In genomic region chr14:67952786-67953185, GRCh38 we compare ENCODE assay signal across 21 cellular contexts.
A peak's percentile ranks its signal among the peaks of the same experiment; 100 is the strongest.
DNase-seq lines count a peak whose midpoint lies in the region; ATAC-seq and TF ChIP-seq lines count a peak whose summit lies in the region.
"Had no signal": no experiment of that assay in that cellular context is flagged by ENCODE, and none has a peak within 500 bp of the region (broad histone marks: within the 10 kb centered on the region; RNA-seq: fewer than 3 reads in every experiment).

No MANE protein-coding gene starts in this region.

- H3K4me2 ChIP-seq in hepatocyte (no peak overlapping the region), smooth muscle cell (no peak overlapping the region)
- H3K4me2 ChIP-seq: BLaER1 had no signal

- H3K79me2 ChIP-seq in hepatocyte: no peaks in the 10 kb centered on the region
- no peaks in the 10 kb centered on the region for H3K79me2 ChIP-seq in smooth muscle cell (ENCODE audit: low read depth)

- H3K27ac ChIP-seq in hepatocyte: peak overlapping the region; percentile 46
- H3K27ac ChIP-seq in smooth muscle cell (ENCODE audit: low read depth): peak overlapping the region; percentile 70
- H3K27ac ChIP-seq: 22Rv1, BLaER1, C4-2B had no signal

- H3K36me3 ChIP-seq in adipocyte (ENCODE audit: control insufficient read depth, insufficient read depth, low read length, severe bottlenecking): no peaks in the 10 kb centered on the region
- H3K36me3 ChIP-seq in hepatocyte (replicated peaks; ENCODE audit: insufficient read depth, low read depth): no peaks in the 10 kb centered on the region
- H3K36me3 ChIP-seq in smooth muscle cell (ENCODE audit: low read depth): peaks cover 4% of the 10 kb centered on the region
- H3K36me3 ChIP-seq: BLaER1, HAP-1 had no signal

- TF ChIP-seq CTCF in hepatocyte (IDR thresholded peaks at IDR 0.05; ENCODE audit: poor library complexity): no peak
- TF ChIP-seq CTCF in smooth muscle cell (IDR thresholded peaks at IDR 0.05; ENCODE audit: borderline replicate concordance, insufficient read depth, poor library complexity, severe bottlenecking): no peak

- no peaks in the 10 kb centered on the region for H3K27me3 Mint-ChIP-seq in activated CD4-positive, alpha-beta T cell treated with anti-CD3 and anti-CD28 coated beads for 36 hours
- H3K27me3 Mint-ChIP-seq: B cell; CD4-positive, CD25-positive, alpha-beta regulatory T cell had no signal

- H4K20me1 ChIP-seq in hepatocyte (ENCODE audit: insufficient read depth, poor library complexity, severe bottlenecking) (no peaks in the 10 kb centered on the region), smooth muscle cell (ENCODE audit: low read depth) (no peaks in the 10 kb centered on the region)
- H4K20me1 ChIP-seq: BLaER1 had no signal

- H3K4me3 ChIP-seq in adipocyte (ENCODE audit: low read length) (no peak overlapping the region), hepatocyte (no peak overlapping the region), smooth muscle cell (no peak overlapping the region)
- H3K4me3 ChIP-seq: BLaER1, HAP-1 had no signal

- H3K4me1 ChIP-seq in adipocyte (ENCODE audit: control insufficient read depth, insufficient read depth, low read length): peaks cover 19% of the 10 kb centered on the region
- H3K4me1 ChIP-seq in hepatocyte (ENCODE audit: insufficient read depth): peaks cover 5% of the 10 kb centered on the region
- no peaks in the 10 kb centered on the region for H3K4me1 ChIP-seq in smooth muscle cell (ENCODE audit: low read depth)
- H3K4me1 ChIP-seq: BLaER1, Caco-2, HAP-1 had no signal

- no peaks in the 10 kb centered on the region for H3K4me1 Mint-ChIP-seq in activated CD4-positive, alpha-beta T cell treated with anti-CD3 and anti-CD28 coated beads for 36 hours
- H3K4me1 Mint-ChIP-seq: B cell; CD4-positive, CD25-positive, alpha-beta regulatory T cell had no signal

- H3K27me3 ChIP-seq in adipocyte (replicated peaks; ENCODE audit: control insufficient read depth, insufficient read depth, low read length) (no peaks in the 10 kb centered on the region), hepatocyte (no peaks in the 10 kb centered on the region), smooth muscle cell (ENCODE audit: low read depth) (no peaks in the 10 kb centered on the region)
- H3K27me3 ChIP-seq: BLaER1 had no signal

- H3K9me3 ChIP-seq in adipocyte (ENCODE audit: control insufficient read depth, low read length): peaks cover 3% of the 10 kb centered on the region
- H3K9me3 ChIP-seq in hepatocyte (ENCODE audit: low read depth): peaks cover 7% of the 10 kb centered on the region
- H3K9me3 ChIP-seq in smooth muscle cell (replicated peaks; ENCODE audit: low read depth): no peaks in the 10 kb centered on the region
- H3K9me3 ChIP-seq: Caco-2 had no signal

- DNase-seq in EH (ENCODE audit: low read depth) (peak; percentile 16), adipocyte (ENCODE audit: low read depth) (peak; percentile 35), hepatocyte (ENCODE audit: low spot score) (no peak), smooth muscle cell (lab: John Stamatoyannopoulos, UW; ENCODE audit: unreplicated experiment) (no peak), DMS53 (lab: John Stamatoyannopoulos, UW) (no peak), SK-N-DZ (ENCODE audit: low spot score) (no peak), inferior parietal cortex (ENCODE audit: extremely low spot score) (no peak)
- no peak for DNase-seq in activated CD4-positive, alpha-beta T cell treated with anti-CD3 and anti-CD28 coated beads for 36 hours
- DNase-seq: Caco-2; CD4-positive, CD25-positive, alpha-beta regulatory T cell; CD8-positive, alpha-beta T cell; DMS153; DMS79; GF-D8; GOT3; HFFc6 had no signal

- no peak overlapping the region for H2AFZ ChIP-seq in hepatocyte
- no peak overlapping the region for H2AFZ ChIP-seq in smooth muscle cell (ENCODE audit: low read depth)

- ATAC-seq in activated CD4-positive, alpha-beta T cell treated with anti-CD3 and anti-CD28 coated beads for 36 hours: no peak
- ATAC-seq: CD8-positive, alpha-beta T cell had no signal

- POLR2A ChIA-PET in activated CD4-positive, alpha-beta T cell treated with anti-CD3 and anti-CD28 coated beads for 36 hours (lab: Charles Lee): no interaction called here

- peaks cover 7% of the 10 kb centered on the region for H3F3A ChIP-seq in smooth muscle cell (ENCODE audit: low read depth)

- CTCF ChIA-PET in activated CD4-positive, alpha-beta T cell treated with anti-CD3 and anti-CD28 coated beads for 36 hours (lab: Charles Lee): interaction anchor here (0.8 kb wide), 1 partner anchor 9 kb away, joined by 4 read pairs; no protein-coding TSS in a partner anchor

- H3K36me3 Mint-ChIP-seq in activated CD4-positive, alpha-beta T cell treated with anti-CD3 and anti-CD28 coated beads for 36 hours (ENCODE audit: low read depth): peaks cover 2% of the 10 kb centered on the region

- H3K9ac ChIP-seq in adipocyte (ENCODE audit: low read length): no peak overlapping the region
- no peak overlapping the region for H3K9ac ChIP-seq in smooth muscle cell (ENCODE audit: low read depth)
- H3K9ac ChIP-seq: BLaER1 had no signal

- no peaks in the 10 kb centered on the region for H3K9me2 ChIP-seq in hepatocyte (replicated peaks; ENCODE audit: insufficient read depth)

- no peak overlapping the region for H3K27ac Mint-ChIP-seq in activated CD4-positive, alpha-beta T cell treated with anti-CD3 and anti-CD28 coated beads for 36 hours
- H3K27ac Mint-ChIP-seq: B cell; CD4-positive, CD25-positive, alpha-beta regulatory T cell; CD8-positive, alpha-beta T cell; HFFc6 had no signal

- intact Hi-C loops in activated CD4-positive, alpha-beta T cell treated with anti-CD3 and anti-CD28 coated beads for 36 hours (cut with DNase I, micrococcal nuclease): no loop called here

- no peak overlapping the region for H3K4me3 Mint-ChIP-seq in activated CD4-positive, alpha-beta T cell treated with anti-CD3 and anti-CD28 coated beads for 36 hours
- H3K4me3 Mint-ChIP-seq: B cell; CD4-positive, CD25-positive, alpha-beta regulatory T cell; CD8-positive, alpha-beta T cell; HFFc6 had no signal

- no peaks in the 10 kb centered on the region for H3K9me3 Mint-ChIP-seq in activated CD4-positive, alpha-beta T cell treated with anti-CD3 and anti-CD28 coated beads for 36 hours (ENCODE audit: low read depth)
- H3K9me3 Mint-ChIP-seq: CD8-positive, alpha-beta T cell; HFFc6 had no signal

Comparison
In these comparisons a context has a peak if more than half of its experiments do, and no peak if none do; other contexts are left out.
1. DNase-seq: peak in EH (single experiment) and adipocyte (single experiment); none in hepatocyte (single experiment), smooth muscle cell (single experiment), DMS53 (single experiment), SK-N-DZ (single experiment), inferior parietal cortex (single experiment) and activated CD4-positive, alpha-beta T cell treated with anti-CD3 and anti-CD28 coated beads for 36 hours (single experiment).